Comparison of ENCODE assay signal across 1 cellular context in the genomic region with DNA sequence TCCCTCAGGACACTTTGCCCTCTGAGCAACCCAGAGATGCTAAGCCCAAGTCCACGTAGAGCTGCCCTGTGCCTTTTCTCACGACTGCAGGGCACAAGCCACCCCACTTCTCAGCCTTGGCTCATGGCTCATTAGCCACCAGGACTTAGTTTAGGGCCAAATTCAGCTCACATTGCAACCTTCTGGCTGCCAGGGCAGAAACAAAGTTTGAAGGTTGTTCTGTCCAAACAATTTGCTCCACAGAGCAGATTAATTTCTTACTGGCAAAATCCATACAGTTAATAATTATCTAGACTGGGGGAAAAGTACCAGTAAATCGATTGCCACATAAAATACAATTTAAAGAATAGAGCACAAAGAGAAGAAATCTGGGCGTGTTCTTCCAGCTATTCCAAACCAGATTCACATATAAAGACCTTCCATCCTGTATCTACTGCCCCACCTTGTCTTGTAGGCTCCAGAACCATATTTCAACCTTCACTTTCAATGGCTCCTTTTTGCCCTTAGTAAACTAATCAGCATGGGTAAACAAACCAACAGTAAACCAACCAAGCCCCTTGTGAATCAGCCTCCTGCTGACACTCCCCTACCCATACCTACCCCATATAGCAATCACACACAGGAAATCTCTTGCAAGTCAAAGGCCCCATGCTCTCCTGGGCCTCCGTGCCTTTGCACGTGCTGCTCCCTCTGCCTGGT.
TF ChIP-seq lines count a peak whose summit lies in the region.

No MANE protein-coding gene starts in this region.

TF ChIP-seq in HepG2, 621 proteins besides CTCF, POLR2A, EP300 and RAD21 (continued from another document and continues in another):
- TF ChIP-seq, protein P1, sequence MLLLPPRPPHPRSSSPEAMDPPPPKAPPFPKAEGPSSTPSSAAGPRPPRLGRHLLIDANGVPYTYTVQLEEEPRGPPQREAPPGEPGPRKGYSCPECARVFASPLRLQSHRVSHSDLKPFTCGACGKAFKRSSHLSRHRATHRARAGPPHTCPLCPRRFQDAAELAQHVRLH (CRISPR knock-in tag; IDR thresholded peaks at IDR 0.05; ENCODE audit: borderline replicate concordance, low read depth), result peak; percentile 67; the same call in 1 of the 2 replicates
- TF ChIP-seq ZBTB3 (CRISPR knock-in tag; IDR thresholded peaks at IDR 0.05; ENCODE audit: borderline replicate concordance, low read depth) (0 out of 2 replicates have a peak, but pooled peaks have one; percentile 22), POLR2AphosphoS5 (IDR thresholded peaks at IDR 0.05; ENCODE audit: low read depth, low read length) (peak; percentile 70), BCL6 (CRISPR knock-in tag; IDR thresholded peaks at IDR 0.05) (0 out of 2 replicates have a peak, but pooled peaks have one; percentile 31), RXRB (CRISPR knock-in tag; IDR thresholded peaks at IDR 0.05; ENCODE audit: borderline replicate concordance) (peak; percentile 54; the same call in 1 of the 2 replicates), ARNT2 (CRISPR knock-in tag; IDR thresholded peaks at IDR 0.05; ENCODE audit: low read depth) (0 out of 2 replicates have a peak, but pooled peaks have one; percentile 26), GZF1 (CRISPR knock-in tag; IDR thresholded peaks at IDR 0.05) (no peak), ZNF816 (CRISPR knock-in tag; IDR thresholded peaks at IDR 0.05; ENCODE audit: borderline replicate concordance) (peak; percentile 26; the same call in 1 of the 2 replicates), TAF1 (CRISPR knock-in tag; IDR thresholded peaks at IDR 0.05) (peak; percentile 34; the same call in 1 of the 2 replicates), FOXA3 (CRISPR knock-in tag; IDR thresholded peaks at IDR 0.05) (peak; percentile 3; the same call in 1 of the 2 replicates), ZNF431 (CRISPR knock-in tag; IDR thresholded peaks at IDR 0.05; ENCODE audit: borderline replicate concordance, low read depth) (no peak), PCBP1 (IDR thresholded peaks at IDR 0.05; ENCODE audit: borderline replicate concordance, low read depth, low read length) (no peak), MTA3 (CRISPR knock-in tag; IDR thresholded peaks at IDR 0.05) (no peak), PHF21A (CRISPR knock-in tag; IDR thresholded peaks at IDR 0.05) (peak; percentile 75), HOXA3 (CRISPR knock-in tag; IDR thresholded peaks at IDR 0.05) (peak; percentile 62), TBX2 (CRISPR knock-in tag; IDR thresholded peaks at IDR 0.05; ENCODE audit: borderline replicate concordance) (peak; percentile 80; the same call in 1 of the 2 replicates), ATF1 (CRISPR knock-in tag; IDR thresholded peaks at IDR 0.05) (peak; percentile 53; the same call in 1 of the 2 replicates)
- TF ChIP-seq, protein P2, sequence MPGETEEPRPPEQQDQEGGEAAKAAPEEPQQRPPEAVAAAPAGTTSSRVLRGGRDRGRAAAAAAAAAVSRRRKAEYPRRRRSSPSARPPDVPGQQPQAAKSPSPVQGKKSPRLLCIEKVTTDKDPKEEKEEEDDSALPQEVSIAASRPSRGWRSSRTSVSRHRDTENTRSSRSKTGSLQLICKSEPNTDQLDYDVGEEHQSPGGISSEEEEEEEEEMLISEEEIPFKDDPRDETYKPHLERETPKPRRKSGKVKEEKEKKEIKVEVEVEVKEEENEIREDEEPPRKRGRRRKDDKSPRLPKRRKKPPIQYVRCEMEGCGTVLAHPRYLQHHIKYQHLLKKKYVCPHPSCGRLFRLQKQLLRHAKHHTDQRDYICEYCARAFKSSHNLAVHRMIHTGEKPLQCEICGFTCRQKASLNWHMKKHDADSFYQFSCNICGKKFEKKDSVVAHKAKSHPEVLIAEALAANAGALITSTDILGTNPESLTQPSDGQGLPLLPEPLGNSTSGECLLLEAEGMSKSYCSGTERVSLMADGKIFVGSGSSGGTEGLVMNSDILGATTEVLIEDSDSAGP (CRISPR knock-in tag; IDR thresholded peaks at IDR 0.05; ENCODE audit: borderline replicate concordance), result peak; percentile 58; the same call in 1 of the 2 replicates
- TF ChIP-seq, protein P3, sequence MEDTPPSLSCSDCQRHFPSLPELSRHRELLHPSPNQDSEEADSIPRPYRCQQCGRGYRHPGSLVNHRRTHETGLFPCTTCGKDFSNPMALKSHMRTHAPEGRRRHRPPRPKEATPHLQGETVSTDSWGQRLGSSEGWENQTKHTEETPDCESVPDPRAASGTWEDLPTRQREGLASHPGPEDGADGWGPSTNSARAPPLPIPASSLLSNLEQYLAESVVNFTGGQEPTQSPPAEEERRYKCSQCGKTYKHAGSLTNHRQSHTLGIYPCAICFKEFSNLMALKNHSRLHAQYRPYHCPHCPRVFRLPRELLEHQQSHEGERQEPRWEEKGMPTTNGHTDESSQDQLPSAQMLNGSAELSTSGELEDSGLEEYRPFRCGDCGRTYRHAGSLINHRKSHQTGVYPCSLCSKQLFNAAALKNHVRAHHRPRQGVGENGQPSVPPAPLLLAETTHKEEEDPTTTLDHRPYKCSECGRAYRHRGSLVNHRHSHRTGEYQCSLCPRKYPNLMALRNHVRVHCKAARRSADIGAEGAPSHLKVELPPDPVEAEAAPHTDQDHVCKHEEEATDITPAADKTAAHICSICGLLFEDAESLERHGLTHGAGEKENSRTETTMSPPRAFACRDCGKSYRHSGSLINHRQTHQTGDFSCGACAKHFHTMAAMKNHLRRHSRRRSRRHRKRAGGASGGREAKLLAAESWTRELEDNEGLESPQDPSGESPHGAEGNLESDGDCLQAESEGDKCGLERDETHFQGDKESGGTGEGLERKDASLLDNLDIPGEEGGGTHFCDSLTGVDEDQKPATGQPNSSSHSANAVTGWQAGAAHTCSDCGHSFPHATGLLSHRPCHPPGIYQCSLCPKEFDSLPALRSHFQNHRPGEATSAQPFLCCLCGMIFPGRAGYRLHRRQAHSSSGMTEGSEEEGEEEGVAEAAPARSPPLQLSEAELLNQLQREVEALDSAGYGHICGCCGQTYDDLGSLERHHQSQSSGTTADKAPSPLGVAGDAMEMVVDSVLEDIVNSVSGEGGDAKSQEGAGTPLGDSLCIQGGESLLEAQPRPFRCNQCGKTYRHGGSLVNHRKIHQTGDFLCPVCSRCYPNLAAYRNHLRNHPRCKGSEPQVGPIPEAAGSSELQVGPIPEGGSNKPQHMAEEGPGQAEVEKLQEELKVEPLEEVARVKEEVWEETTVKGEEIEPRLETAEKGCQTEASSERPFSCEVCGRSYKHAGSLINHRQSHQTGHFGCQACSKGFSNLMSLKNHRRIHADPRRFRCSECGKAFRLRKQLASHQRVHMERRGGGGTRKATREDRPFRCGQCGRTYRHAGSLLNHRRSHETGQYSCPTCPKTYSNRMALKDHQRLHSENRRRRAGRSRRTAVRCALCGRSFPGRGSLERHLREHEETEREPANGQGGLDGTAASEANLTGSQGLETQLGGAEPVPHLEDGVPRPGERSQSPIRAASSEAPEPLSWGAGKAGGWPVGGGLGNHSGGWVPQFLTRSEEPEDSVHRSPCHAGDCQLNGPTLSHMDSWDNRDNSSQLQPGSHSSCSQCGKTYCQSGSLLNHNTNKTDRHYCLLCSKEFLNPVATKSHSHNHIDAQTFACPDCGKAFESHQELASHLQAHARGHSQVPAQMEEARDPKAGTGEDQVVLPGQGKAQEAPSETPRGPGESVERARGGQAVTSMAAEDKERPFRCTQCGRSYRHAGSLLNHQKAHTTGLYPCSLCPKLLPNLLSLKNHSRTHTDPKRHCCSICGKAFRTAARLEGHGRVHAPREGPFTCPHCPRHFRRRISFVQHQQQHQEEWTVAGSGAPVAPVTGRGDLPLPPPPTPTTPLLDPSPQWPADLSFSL (CRISPR knock-in tag; IDR thresholded peaks at IDR 0.05), result no peak
- TF ChIP-seq, protein P4, sequence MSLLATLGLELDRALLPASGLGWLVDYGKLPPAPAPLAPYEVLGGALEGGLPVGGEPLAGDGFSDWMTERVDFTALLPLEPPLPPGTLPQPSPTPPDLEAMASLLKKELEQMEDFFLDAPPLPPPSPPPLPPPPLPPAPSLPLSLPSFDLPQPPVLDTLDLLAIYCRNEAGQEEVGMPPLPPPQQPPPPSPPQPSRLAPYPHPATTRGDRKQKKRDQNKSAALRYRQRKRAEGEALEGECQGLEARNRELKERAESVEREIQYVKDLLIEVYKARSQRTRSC (CRISPR knock-in tag; IDR thresholded peaks at IDR 0.05; ENCODE audit: low read depth), result 0 out of 2 replicates have a peak, but pooled peaks have one; percentile 44
- TF ChIP-seq, protein P5, sequence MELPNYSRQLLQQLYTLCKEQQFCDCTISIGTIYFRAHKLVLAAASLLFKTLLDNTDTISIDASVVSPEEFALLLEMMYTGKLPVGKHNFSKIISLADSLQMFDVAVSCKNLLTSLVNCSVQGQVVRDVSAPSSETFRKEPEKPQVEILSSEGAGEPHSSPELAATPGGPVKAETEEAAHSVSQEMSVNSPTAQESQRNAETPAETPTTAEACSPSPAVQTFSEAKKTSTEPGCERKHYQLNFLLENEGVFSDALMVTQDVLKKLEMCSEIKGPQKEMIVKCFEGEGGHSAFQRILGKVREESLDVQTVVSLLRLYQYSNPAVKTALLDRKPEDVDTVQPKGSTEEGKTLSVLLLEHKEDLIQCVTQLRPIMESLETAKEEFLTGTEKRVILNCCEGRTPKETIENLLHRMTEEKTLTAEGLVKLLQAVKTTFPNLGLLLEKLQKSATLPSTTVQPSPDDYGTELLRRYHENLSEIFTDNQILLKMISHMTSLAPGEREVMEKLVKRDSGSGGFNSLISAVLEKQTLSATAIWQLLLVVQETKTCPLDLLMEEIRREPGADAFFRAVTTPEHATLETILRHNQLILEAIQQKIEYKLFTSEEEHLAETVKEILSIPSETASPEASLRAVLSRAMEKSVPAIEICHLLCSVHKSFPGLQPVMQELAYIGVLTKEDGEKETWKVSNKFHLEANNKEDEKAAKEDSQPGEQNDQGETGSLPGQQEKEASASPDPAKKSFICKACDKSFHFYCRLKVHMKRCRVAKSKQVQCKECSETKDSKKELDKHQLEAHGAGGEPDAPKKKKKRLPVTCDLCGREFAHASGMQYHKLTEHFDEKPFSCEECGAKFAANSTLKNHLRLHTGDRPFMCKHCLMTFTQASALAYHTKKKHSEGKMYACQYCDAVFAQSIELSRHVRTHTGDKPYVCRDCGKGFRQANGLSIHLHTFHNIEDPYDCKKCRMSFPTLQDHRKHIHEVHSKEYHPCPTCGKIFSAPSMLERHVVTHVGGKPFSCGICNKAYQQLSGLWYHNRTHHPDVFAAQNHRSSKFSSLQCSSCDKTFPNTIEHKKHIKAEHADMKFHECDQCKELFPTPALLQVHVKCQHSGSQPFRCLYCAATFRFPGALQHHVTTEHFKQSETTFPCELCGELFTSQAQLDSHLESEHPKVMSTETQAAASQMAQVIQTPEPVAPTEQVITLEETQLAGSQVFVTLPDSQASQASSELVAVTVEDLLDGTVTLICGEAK (IDR thresholded peaks at IDR 0.05), result no peak
- TF ChIP-seq, protein P5 (CRISPR knock-in tag; IDR thresholded peaks at IDR 0.05), result peak; percentile 77
- TF ChIP-seq, protein P6, sequence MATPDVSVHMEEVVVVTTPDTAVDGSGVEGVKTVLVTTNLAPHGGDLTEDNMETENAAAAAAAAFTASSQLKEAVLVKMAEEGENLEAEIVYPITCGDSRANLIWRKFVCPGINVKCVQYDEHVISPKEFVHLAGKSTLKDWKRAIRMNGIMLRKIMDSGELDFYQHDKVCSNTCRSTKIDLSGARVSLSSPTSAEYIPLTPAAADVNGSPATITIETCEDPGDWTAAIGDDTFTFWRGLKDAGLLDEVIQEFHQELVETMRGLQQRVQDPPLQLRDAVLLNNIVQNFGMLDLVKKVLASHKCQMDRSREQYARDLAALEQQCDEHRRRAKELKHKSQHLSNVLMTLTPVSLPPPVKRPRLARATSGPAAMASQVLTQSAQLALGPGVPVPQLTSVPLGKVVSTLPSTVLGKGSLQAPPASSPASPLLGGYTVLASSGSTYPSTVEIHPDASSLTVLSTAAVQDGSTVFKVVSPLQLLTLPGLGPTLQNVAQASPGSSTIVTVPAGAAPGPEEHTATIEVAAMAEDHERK (CRISPR knock-in tag; IDR thresholded peaks at IDR 0.05; ENCODE audit: low read depth), result no peak
- TF ChIP-seq, protein P7, sequence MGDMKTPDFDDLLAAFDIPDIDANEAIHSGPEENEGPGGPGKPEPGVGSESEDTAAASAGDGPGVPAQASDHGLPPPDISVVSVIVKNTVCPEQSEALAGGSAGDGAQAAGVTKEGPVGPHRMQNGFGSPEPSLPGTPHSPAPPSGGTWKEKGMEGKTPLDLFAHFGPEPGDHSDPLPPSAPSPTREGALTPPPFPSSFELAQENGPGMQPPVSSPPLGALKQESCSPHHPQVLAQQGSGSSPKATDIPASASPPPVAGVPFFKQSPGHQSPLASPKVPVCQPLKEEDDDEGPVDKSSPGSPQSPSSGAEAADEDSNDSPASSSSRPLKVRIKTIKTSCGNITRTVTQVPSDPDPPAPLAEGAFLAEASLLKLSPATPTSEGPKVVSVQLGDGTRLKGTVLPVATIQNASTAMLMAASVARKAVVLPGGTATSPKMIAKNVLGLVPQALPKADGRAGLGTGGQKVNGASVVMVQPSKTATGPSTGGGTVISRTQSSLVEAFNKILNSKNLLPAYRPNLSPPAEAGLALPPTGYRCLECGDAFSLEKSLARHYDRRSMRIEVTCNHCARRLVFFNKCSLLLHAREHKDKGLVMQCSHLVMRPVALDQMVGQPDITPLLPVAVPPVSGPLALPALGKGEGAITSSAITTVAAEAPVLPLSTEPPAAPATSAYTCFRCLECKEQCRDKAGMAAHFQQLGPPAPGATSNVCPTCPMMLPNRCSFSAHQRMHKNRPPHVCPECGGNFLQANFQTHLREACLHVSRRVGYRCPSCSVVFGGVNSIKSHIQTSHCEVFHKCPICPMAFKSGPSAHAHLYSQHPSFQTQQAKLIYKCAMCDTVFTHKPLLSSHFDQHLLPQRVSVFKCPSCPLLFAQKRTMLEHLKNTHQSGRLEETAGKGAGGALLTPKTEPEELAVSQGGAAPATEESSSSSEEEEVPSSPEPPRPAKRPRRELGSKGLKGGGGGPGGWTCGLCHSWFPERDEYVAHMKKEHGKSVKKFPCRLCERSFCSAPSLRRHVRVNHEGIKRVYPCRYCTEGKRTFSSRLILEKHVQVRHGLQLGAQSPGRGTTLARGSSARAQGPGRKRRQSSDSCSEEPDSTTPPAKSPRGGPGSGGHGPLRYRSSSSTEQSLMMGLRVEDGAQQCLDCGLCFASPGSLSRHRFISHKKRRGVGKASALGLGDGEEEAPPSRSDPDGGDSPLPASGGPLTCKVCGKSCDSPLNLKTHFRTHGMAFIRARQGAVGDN (CRISPR knock-in tag; IDR thresholded peaks at IDR 0.05), result peak; percentile 84
